In genomic region chr12:14768823-14769405, GRCh38 we compare ENCODE assay signal across 8 cellular contexts.
DNase-seq lines count a peak whose midpoint lies in the region; ATAC-seq and TF ChIP-seq lines count a peak whose summit lies in the region.

No MANE protein-coding gene starts in this region.

- H3K4me3 ChIP-seq in foreskin fibroblast (ENCODE audit: low read depth in 1 of 2, low read length in 2 of 2) (peak overlapping the region; percentile 76 to 87), skeletal muscle cell (ENCODE audit: low read depth, low read length) (peak overlapping the region; percentile 91)

- DNase-seq in DMS53 (lab: John Stamatoyannopoulos, UW) (peak; percentile 39), DMS53 treated with DMSO at 0.1 percent for 48 hours (lab: John Stamatoyannopoulos, UW; ENCODE audit: unreplicated experiment) (no peak), foreskin fibroblast (peak; percentile 17 to 57), skeletal muscle cell (ENCODE audit: low read depth) (no peak), NCI-H1092 treated with DMSO at 0.1 percent for 48 hours (lab: John Stamatoyannopoulos, UW) (no peak)
- DNase-seq in activated CD8-positive, alpha-beta memory T cell treated with anti-CD3 and anti-CD28 coated beads, Interleukin-2, amount 50 U/mL, for 48 hours = peak; percentile 68

- no peak for TF ChIP-seq CTCF in foreskin fibroblast (IDR thresholded peaks at IDR 0.05; ENCODE audit: low read depth, low read length)

- ATAC-seq in GM18907 (IDR thresholded peaks at IDR 0.05; ENCODE audit: unreplicated experiment) (no peak), GM19463 (IDR thresholded peaks at IDR 0.05; ENCODE audit: unreplicated experiment) (no peak)

Comparison
In these comparisons a context has a peak if more than half of its experiments do, and no peak if none do; other contexts are left out.
1. DNase-seq: peak in DMS53 (single experiment), activated CD8-positive, alpha-beta memory T cell treated with anti-CD3 and anti-CD28 coated beads, Interleukin-2, amount 50 U/mL, for 48 hours (single experiment) and foreskin fibroblast (2 of 2); none in DMS53 treated with DMSO at 0.1 percent for 48 hours (single experiment), skeletal muscle cell (single experiment) and NCI-H1092 treated with DMSO at 0.1 percent for 48 hours (single experiment).